1 cellular context compared by ENCODE assay signal in genomic region chr2:43067254-43068052, GRCh38.
TF ChIP-seq lines count a peak whose summit lies in the region.

No MANE protein-coding gene starts in this region.

TF ChIP-seq in H1, 55 proteins besides CTCF, POLR2A, EP300 and RAD21:
- TF ChIP-seq CBX8 (IDR thresholded peaks at IDR 0.05; ENCODE audit: borderline replicate concordance, low read depth, low read length): no peak
- no peak for TF ChIP-seq POU5F1 (IDR thresholded peaks at IDR 0.05; ENCODE audit: low read depth, low read length)
- no peak for TF ChIP-seq RXRA (IDR thresholded peaks at IDR 0.05; ENCODE audit: insufficient read depth, low read depth, low read length)
- no peak for TF ChIP-seq RNF2 (IDR thresholded peaks at IDR 0.05; ENCODE audit: borderline replicate concordance, low read depth, low read length, missing control alignments, poor library complexity, severe bottlenecking)
- no peak for TF ChIP-seq SRF (IDR thresholded peaks at IDR 0.05; ENCODE audit: low read depth, low read length)
- no peak for TF ChIP-seq CBX5 (IDR thresholded peaks at IDR 0.05; ENCODE audit: low read depth, low read length)
- TF ChIP-seq HDAC2 (IDR thresholded peaks at IDR 0.05; ENCODE audit: borderline replicate concordance in 1 of 2, low read depth in 2 of 2, low read length in 2 of 2): no peak
- no peak for TF ChIP-seq KDM1A (IDR thresholded peaks at IDR 0.05; ENCODE audit: borderline replicate concordance, low read length)
- no peak for TF ChIP-seq HDAC6 (IDR thresholded peaks at IDR 0.05; ENCODE audit: low read depth, low read length)
- TF ChIP-seq ASH2L (IDR thresholded peaks at IDR 0.05; ENCODE audit: low read length): no peak
- TF ChIP-seq, protein P1, sequence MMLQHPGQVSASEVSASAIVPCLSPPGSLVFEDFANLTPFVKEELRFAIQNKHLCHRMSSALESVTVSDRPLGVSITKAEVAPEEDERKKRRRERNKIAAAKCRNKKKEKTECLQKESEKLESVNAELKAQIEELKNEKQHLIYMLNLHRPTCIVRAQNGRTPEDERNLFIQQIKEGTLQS (IDR thresholded peaks at IDR 0.05; ENCODE audit: insufficient read depth, low read depth, low read length): no peak
- no peak for TF ChIP-seq SP2 (IDR thresholded peaks at IDR 0.05; ENCODE audit: low read length)
- no peak for TF ChIP-seq SUZ12 (IDR thresholded peaks at IDR 0.05; ENCODE audit: low read length)
- TF ChIP-seq, protein P2, sequence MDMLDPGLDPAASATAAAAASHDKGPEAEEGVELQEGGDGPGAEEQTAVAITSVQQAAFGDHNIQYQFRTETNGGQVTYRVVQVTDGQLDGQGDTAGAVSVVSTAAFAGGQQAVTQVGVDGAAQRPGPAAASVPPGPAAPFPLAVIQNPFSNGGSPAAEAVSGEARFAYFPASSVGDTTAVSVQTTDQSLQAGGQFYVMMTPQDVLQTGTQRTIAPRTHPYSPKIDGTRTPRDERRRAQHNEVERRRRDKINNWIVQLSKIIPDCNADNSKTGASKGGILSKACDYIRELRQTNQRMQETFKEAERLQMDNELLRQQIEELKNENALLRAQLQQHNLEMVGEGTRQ (IDR thresholded peaks at IDR 0.05; ENCODE audit: low read length): no peak
